In the genomic region with DNA sequence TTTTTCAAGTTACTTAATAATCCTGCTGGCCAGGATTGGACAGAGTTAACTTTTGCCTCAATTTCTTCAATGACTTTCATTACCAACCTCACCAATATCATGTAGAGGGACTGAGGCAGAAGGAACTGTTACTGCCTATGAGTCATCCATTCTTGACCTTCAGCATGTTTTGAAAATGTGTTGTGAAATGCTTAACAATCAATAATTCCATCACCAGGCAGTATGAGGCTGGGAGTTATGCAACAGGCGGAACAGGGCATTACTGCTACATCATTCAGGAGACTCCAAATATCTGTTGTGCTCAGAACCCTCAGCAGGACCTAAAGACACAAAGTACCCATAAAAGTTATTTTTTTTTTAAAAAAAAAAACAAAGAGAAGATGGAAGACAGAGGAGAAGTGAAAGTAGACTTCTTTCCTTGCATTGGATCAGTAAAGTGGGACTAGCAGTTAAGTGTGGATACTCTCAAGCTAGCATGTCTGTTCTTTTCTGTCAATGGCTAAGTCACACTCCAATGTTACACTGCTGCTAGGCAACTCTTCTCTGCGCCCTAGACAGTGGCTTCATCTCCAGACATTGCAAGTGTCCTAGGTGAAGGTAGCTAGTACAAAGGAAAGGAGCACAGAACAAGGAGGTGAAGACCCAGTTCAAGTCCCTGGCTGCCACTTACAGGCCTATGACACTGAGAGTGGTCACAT, we compare ENCODE assay signal across 1 cellular context.
TF ChIP-seq lines count a peak whose summit lies in the region.

No MANE protein-coding gene starts in this region.

TF ChIP-seq in HepG2, 621 proteins besides CTCF, POLR2A, EP300 and RAD21 (continued from another document and continues in another):
- TF ChIP-seq HMGXB4 (CRISPR knock-in tag; IDR thresholded peaks at IDR 0.05; ENCODE audit: borderline replicate concordance in 1 of 2, low read depth in 1 of 2) (no peak), KLF6 (CRISPR knock-in tag; IDR thresholded peaks at IDR 0.05) (peak; percentile 92), SNAI1 (CRISPR knock-in tag; IDR thresholded peaks at IDR 0.05; ENCODE audit: borderline replicate concordance) (no peak), TBX2 (CRISPR knock-in tag; IDR thresholded peaks at IDR 0.05; ENCODE audit: borderline replicate concordance) (peak; percentile 46), ZFP36 (IDR thresholded peaks at IDR 0.05; ENCODE audit: borderline replicate concordance, low read depth, low read length, partially characterized antibody) (no peak), PPARG (CRISPR knock-in tag; conservative IDR thresholded peaks at IDR 0.05) (peak; percentile 88), ZFYVE20 (CRISPR knock-in tag; IDR thresholded peaks at IDR 0.05; ENCODE audit: borderline replicate concordance, low read depth) (no peak), MTERF4 (CRISPR knock-in tag; IDR thresholded peaks at IDR 0.05) (no peak), PCBP1 (IDR thresholded peaks at IDR 0.05; ENCODE audit: borderline replicate concordance, low read depth, low read length) (no peak), ZNF644 (CRISPR knock-in tag; IDR thresholded peaks at IDR 0.05; ENCODE audit: low read depth) (peak; percentile 47; the same call in 1 of the 2 replicates), ZNF501 (CRISPR knock-in tag; IDR thresholded peaks at IDR 0.05) (no peak), RARG (CRISPR knock-in tag; IDR thresholded peaks at IDR 0.05; ENCODE audit: low read depth) (0 out of 2 replicates have a peak, but pooled peaks have one; percentile 34), NR2F1 (CRISPR knock-in tag; IDR thresholded peaks at IDR 0.05) (no peak), ZKSCAN8 (CRISPR knock-in tag; IDR thresholded peaks at IDR 0.05; ENCODE audit: borderline replicate concordance) (no peak), CENPT (CRISPR knock-in tag; IDR thresholded peaks at IDR 0.05; ENCODE audit: low read depth) (no peak), POLR2AphosphoS5 (IDR thresholded peaks at IDR 0.05; ENCODE audit: low read depth, low read length) (no peak), HDAC2 (CRISPR knock-in tag; IDR thresholded peaks at IDR 0.05) (peak; percentile 91)
- TF ChIP-seq, protein P1, sequence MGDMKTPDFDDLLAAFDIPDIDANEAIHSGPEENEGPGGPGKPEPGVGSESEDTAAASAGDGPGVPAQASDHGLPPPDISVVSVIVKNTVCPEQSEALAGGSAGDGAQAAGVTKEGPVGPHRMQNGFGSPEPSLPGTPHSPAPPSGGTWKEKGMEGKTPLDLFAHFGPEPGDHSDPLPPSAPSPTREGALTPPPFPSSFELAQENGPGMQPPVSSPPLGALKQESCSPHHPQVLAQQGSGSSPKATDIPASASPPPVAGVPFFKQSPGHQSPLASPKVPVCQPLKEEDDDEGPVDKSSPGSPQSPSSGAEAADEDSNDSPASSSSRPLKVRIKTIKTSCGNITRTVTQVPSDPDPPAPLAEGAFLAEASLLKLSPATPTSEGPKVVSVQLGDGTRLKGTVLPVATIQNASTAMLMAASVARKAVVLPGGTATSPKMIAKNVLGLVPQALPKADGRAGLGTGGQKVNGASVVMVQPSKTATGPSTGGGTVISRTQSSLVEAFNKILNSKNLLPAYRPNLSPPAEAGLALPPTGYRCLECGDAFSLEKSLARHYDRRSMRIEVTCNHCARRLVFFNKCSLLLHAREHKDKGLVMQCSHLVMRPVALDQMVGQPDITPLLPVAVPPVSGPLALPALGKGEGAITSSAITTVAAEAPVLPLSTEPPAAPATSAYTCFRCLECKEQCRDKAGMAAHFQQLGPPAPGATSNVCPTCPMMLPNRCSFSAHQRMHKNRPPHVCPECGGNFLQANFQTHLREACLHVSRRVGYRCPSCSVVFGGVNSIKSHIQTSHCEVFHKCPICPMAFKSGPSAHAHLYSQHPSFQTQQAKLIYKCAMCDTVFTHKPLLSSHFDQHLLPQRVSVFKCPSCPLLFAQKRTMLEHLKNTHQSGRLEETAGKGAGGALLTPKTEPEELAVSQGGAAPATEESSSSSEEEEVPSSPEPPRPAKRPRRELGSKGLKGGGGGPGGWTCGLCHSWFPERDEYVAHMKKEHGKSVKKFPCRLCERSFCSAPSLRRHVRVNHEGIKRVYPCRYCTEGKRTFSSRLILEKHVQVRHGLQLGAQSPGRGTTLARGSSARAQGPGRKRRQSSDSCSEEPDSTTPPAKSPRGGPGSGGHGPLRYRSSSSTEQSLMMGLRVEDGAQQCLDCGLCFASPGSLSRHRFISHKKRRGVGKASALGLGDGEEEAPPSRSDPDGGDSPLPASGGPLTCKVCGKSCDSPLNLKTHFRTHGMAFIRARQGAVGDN (CRISPR knock-in tag; IDR thresholded peaks at IDR 0.05): no peak
- TF ChIP-seq, protein P2, sequence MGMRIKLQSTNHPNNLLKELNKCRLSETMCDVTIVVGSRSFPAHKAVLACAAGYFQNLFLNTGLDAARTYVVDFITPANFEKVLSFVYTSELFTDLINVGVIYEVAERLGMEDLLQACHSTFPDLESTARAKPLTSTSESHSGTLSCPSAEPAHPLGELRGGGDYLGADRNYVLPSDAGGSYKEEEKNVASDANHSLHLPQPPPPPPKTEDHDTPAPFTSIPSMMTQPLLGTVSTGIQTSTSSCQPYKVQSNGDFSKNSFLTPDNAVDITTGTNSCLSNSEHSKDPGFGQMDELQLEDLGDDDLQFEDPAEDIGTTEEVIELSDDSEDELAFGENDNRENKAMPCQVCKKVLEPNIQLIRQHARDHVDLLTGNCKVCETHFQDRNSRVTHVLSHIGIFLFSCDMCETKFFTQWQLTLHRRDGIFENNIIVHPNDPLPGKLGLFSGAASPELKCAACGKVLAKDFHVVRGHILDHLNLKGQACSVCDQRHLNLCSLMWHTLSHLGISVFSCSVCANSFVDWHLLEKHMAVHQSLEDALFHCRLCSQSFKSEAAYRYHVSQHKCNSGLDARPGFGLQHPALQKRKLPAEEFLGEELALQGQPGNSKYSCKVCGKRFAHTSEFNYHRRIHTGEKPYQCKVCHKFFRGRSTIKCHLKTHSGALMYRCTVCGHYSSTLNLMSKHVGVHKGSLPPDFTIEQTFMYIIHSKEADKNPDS (CRISPR knock-in tag; IDR thresholded peaks at IDR 0.05): peak; percentile 97
- TF ChIP-seq, protein P3, sequence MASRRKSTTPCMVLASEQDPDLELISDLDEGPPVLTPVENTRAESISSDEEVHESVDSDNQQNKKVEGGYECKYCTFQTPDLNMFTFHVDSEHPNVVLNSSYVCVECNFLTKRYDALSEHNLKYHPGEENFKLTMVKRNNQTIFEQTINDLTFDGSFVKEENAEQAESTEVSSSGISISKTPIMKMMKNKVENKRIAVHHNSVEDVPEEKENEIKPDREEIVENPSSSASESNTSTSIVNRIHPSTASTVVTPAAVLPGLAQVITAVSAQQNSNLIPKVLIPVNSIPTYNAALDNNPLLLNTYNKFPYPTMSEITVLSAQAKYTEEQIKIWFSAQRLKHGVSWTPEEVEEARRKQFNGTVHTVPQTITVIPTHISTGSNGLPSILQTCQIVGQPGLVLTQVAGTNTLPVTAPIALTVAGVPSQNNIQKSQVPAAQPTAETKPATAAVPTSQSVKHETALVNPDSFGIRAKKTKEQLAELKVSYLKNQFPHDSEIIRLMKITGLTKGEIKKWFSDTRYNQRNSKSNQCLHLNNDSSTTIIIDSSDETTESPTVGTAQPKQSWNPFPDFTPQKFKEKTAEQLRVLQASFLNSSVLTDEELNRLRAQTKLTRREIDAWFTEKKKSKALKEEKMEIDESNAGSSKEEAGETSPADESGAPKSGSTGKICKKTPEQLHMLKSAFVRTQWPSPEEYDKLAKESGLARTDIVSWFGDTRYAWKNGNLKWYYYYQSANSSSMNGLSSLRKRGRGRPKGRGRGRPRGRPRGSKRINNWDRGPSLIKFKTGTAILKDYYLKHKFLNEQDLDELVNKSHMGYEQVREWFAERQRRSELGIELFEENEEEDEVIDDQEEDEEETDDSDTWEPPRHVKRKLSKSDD (CRISPR knock-in tag; IDR thresholded peaks at IDR 0.05; ENCODE audit: low read depth): peak; percentile 72; the same call in 1 of the 2 replicates
- TF ChIP-seq, protein P4, sequence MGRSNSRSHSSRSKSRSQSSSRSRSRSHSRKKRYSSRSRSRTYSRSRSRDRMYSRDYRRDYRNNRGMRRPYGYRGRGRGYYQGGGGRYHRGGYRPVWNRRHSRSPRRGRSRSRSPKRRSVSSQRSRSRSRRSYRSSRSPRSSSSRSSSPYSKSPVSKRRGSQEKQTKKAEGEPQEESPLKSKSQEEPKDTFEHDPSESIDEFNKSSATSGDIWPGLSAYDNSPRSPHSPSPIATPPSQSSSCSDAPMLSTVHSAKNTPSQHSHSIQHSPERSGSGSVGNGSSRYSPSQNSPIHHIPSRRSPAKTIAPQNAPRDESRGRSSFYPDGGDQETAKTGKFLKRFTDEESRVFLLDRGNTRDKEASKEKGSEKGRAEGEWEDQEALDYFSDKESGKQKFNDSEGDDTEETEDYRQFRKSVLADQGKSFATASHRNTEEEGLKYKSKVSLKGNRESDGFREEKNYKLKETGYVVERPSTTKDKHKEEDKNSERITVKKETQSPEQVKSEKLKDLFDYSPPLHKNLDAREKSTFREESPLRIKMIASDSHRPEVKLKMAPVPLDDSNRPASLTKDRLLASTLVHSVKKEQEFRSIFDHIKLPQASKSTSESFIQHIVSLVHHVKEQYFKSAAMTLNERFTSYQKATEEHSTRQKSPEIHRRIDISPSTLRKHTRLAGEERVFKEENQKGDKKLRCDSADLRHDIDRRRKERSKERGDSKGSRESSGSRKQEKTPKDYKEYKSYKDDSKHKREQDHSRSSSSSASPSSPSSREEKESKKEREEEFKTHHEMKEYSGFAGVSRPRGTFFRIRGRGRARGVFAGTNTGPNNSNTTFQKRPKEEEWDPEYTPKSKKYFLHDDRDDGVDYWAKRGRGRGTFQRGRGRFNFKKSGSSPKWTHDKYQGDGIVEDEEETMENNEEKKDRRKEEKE (IDR thresholded peaks at IDR 0.05): no peak
- TF ChIP-seq, protein P5, sequence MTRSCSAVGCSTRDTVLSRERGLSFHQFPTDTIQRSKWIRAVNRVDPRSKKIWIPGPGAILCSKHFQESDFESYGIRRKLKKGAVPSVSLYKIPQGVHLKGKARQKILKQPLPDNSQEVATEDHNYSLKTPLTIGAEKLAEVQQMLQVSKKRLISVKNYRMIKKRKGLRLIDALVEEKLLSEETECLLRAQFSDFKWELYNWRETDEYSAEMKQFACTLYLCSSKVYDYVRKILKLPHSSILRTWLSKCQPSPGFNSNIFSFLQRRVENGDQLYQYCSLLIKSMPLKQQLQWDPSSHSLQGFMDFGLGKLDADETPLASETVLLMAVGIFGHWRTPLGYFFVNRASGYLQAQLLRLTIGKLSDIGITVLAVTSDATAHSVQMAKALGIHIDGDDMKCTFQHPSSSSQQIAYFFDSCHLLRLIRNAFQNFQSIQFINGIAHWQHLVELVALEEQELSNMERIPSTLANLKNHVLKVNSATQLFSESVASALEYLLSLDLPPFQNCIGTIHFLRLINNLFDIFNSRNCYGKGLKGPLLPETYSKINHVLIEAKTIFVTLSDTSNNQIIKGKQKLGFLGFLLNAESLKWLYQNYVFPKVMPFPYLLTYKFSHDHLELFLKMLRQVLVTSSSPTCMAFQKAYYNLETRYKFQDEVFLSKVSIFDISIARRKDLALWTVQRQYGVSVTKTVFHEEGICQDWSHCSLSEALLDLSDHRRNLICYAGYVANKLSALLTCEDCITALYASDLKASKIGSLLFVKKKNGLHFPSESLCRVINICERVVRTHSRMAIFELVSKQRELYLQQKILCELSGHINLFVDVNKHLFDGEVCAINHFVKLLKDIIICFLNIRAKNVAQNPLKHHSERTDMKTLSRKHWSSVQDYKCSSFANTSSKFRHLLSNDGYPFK (CRISPR knock-in tag; IDR thresholded peaks at IDR 0.05; ENCODE audit: borderline replicate concordance): no peak
- TF ChIP-seq, protein P6, sequence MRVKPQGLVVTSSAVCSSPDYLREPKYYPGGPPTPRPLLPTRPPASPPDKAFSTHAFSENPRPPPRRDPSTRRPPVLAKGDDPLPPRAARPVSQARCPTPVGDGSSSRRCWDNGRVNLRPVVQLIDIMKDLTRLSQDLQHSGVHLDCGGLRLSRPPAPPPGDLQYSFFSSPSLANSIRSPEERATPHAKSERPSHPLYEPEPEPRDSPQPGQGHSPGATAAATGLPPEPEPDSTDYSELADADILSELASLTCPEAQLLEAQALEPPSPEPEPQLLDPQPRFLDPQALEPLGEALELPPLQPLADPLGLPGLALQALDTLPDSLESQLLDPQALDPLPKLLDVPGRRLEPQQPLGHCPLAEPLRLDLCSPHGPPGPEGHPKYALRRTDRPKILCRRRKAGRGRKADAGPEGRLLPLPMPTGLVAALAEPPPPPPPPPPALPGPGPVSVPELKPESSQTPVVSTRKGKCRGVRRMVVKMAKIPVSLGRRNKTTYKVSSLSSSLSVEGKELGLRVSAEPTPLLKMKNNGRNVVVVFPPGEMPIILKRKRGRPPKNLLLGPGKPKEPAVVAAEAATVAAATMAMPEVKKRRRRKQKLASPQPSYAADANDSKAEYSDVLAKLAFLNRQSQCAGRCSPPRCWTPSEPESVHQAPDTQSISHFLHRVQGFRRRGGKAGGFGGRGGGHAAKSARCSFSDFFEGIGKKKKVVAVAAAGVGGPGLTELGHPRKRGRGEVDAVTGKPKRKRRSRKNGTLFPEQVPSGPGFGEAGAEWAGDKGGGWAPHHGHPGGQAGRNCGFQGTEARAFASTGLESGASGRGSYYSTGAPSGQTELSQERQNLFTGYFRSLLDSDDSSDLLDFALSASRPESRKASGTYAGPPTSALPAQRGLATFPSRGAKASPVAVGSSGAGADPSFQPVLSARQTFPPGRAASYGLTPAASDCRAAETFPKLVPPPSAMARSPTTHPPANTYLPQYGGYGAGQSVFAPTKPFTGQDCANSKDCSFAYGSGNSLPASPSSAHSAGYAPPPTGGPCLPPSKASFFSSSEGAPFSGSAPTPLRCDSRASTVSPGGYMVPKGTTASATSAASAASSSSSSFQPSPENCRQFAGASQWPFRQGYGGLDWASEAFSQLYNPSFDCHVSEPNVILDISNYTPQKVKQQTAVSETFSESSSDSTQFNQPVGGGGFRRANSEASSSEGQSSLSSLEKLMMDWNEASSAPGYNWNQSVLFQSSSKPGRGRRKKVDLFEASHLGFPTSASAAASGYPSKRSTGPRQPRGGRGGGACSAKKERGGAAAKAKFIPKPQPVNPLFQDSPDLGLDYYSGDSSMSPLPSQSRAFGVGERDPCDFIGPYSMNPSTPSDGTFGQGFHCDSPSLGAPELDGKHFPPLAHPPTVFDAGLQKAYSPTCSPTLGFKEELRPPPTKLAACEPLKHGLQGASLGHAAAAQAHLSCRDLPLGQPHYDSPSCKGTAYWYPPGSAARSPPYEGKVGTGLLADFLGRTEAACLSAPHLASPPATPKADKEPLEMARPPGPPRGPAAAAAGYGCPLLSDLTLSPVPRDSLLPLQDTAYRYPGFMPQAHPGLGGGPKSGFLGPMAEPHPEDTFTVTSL (CRISPR knock-in tag; IDR thresholded peaks at IDR 0.05; ENCODE audit: borderline replicate concordance): peak; percentile 75
